ENCODE assay signal across 8 cellular contexts in the genomic region with DNA sequence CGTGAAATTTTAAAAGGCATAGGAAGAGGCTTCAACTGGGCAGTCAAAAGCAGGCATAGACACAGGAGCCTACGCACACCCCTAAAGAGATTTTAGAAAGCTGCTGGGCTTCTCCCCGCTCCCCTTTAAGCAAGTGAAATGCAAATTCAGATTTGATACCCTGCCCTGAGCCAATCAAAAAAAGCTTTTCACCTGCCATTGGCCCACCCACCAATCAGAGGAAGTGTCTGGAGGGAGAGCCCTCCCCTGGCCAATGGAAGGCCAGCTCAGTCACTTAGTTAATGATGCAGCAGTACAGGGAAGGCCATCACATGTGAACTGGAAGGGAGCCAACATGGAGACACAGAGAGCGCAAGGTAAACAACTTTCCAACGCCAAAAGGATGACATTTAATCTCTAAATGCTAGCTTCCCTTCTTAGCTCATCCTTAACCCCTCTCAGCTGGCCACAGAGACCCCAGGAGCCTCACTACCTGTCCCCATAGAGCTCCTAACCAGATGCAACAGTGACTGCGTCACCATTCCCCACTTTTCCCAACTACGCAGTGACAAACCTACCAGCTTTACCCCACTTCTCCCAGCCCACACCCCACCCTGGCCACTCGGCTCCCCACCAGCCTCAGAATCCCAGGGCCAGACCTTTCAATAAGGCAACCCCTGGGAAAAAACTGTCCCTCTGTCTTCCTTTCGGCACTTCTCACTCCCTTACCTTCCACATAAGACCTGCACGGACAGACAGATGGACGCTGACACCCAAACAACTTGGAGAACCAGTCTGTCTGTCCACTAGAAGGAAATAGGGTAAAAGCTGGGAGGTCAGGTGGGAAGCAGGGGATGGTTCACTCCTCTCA.
A peak's percentile ranks its signal among the peaks of the same experiment; 100 is the strongest.
DNase-seq lines count a peak whose midpoint lies in the region; ATAC-seq and TF ChIP-seq lines count a peak whose summit lies in the region.

No MANE protein-coding gene starts in this region.

- H3K4me1 Mint-ChIP-seq in memory B cell = peaks cover 40% of the 10 kb centered on the region

- peak overlapping the region; percentile 99 for H3K27ac Mint-ChIP-seq in memory B cell

- H3K27ac ChIP-seq in coronary artery = peak overlapping the region; percentile 94 to 98

- H3K27me3 Mint-ChIP-seq in memory B cell = no peaks in the 10 kb centered on the region

- H3K4me3 Mint-ChIP-seq in memory B cell = peak overlapping the region; percentile 95

- no peak for TF ChIP-seq CTCF in coronary artery (IDR thresholded peaks at IDR 0.05)

- H3K36me3 Mint-ChIP-seq in memory B cell = peaks cover 26% of the 10 kb centered on the region

- H3K4me3 ChIP-seq in coronary artery = peak overlapping the region; percentile 88

- DNase-seq in COLO668 (lab: John Stamatoyannopoulos, UW; ENCODE audit: unreplicated experiment) (peak; percentile 61), coronary artery (ENCODE audit: low spot score) (peak; percentile 96), memory B cell (ENCODE audit: low spot score in 2 of 2) (peak; percentile 79 to 94), LoVo (ENCODE audit: low spot score) (no peak)
- DNase-seq in activated CD4-positive, alpha-beta T cell treated with anti-CD3 and anti-CD28 coated beads for 1 hour = peak; percentile 55
- peak; percentile 32 to 38 for DNase-seq in stimulated activated CD8-positive, alpha-beta memory T cell treated with anti-CD3 and anti-CD28 coated beads, Interleukin-2, amount 100 ng/mL, for 48 hours (ENCODE audit: low read depth in 2 of 2)

- ATAC-seq in GM19351 (IDR thresholded peaks at IDR 0.05; ENCODE audit: unreplicated experiment) = peak; percentile 64
- ATAC-seq in HG03439 (IDR thresholded peaks at IDR 0.05; ENCODE audit: unreplicated experiment) = peak; percentile 54
- ATAC-seq in memory B cell (ENCODE audit: low read depth) = peak; percentile 62

- peaks cover 2% of the 10 kb centered on the region for H3K9me3 Mint-ChIP-seq in memory B cell
